27 cellular contexts compared by ENCODE assay signal in the genomic region with DNA sequence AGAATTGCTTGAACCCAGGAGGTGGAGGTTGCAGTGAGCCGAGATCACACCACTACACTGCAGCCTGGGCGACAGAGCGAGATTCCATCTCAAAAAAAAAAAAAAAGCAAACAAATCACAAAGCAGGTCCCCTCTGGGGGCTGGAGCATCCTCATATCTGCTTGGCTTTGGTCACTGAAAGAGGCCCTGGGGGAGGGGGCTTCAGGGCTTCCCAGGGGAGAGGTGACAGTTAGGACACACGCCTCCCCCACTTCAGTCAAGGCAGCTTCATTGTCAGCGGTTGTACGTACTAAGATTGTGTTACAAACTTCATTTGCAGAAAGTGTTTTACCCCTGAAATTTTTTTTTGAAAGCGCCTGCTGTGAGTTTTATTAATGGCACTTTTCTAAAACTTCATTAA.
"Had no signal": no experiment of that assay in that cellular context is flagged by ENCODE, and none has a peak within 500 bp of the region (broad histone marks: within the 10 kb centered on the region; RNA-seq: fewer than 3 reads in every experiment).

No MANE protein-coding gene starts in this region.

- H3K9me3 ChIP-seq: ascending aorta, body of pancreas, Peyer's patch had no signal

- H3K4me3 ChIP-seq: ascending aorta, body of pancreas, Peyer's patch, SJSA1 had no signal

- H3K27me3 ChIP-seq: ascending aorta, body of pancreas, Peyer's patch, SJSA1 had no signal

- H3K36me3 ChIP-seq: Peyer's patch, SJSA1 had no signal

- H3K4me1 ChIP-seq: Peyer's patch had no signal

- ATAC-seq: activated CD8-positive, alpha-beta memory T cell treated with anti-CD3 and anti-CD28 coated beads, Interleukin-2, amount 10 ng/mL, durations not matched to agents 7 days and 5 days; activated naive CD4-positive, alpha-beta T cell treated with anti-CD3 and anti-CD28 coated beads, Interleukin-2, amount 50 U/mL, for 72 hours; activated naive CD8-positive, alpha-beta T cell treated with anti-CD3 and anti-CD28 coated beads, Interleukin-2, amount 50 U/mL, for 24 hours; body of pancreas; SK-N-SH treated with all-trans-retinoic acid at 6 μM for 48 hours had no signal

- H3K27ac ChIP-seq: ascending aorta, Peyer's patch, SJSA1 had no signal

- DNase-seq: activated B cell treated with CpG ODN at 0.5 μM for 24 hours; activated CD4-positive, alpha-beta T cell treated with anti-CD3 and anti-CD28 coated beads for 1 hour; activated CD4-positive, alpha-beta T cell treated with anti-CD3 and anti-CD28 coated beads, Interleukin-2, amount 10 ng/mL, durations not matched to agents 24 days and 14 days; activated CD4-positive, alpha-beta T cell treated with anti-CD3 and anti-CD28 coated beads, Interleukin-2, amount 50 U/mL, for 48 hours; activated CD8-positive, alpha-beta memory T cell treated with anti-CD3 and anti-CD28 coated beads, Interleukin-2, amount 10 ng/mL, durations not matched to agents 7 days and 5 days; activated effector memory CD4-positive, alpha-beta T cell treated with anti-CD3 and anti-CD28 coated beads, Interleukin-2, amount 50 U/mL, for 16 hours; activated naive CD4-positive, alpha-beta T cell treated with Interleukin-2 at 50 U/mL for 16 hours; activated naive CD8-positive, alpha-beta T cell treated with anti-CD3 and anti-CD28 coated beads, Interleukin-2, amount 50 U/mL, for 24 hours; activated T-cell treated with anti-CD3 and anti-CD28 coated beads, Interleukin-2, amount 50 U/mL, for 24 hours; amniotic stem cell; body of pancreas; central memory CD4-positive, alpha-beta T cell; Kasumi-1; KBM-7; NCI-H146; NCI-H1930; NCI-H510A treated with DMSO at 0.1 percent for 48 hours; NCI-H69; NK-92 treated with Interleukin-12 subunit alpha and Interleukin-12 subunit beta, amount 100 ng/mL, for 24 hours; OCI-M1; Peyer's patch; SHP77; SW 1271 had no signal
